Comparison of ENCODE assay signal across 19 cellular contexts in genomic region chr1:36579049-36579448, GRCh38.
"Had no signal": no experiment of that assay in that cellular context is flagged by ENCODE, and none has a peak within 500 bp of the region (broad histone marks: within the 10 kb centered on the region; RNA-seq: fewer than 3 reads in every experiment).

No MANE protein-coding gene starts in this region.

- H3K9me3 ChIP-seq: MG63, SJSA1, SK-N-SH had no signal

- DNase-seq: KBM-7, MG63, NCI-H1092, NCI-H1436, NCI-H187, NCI-H2029, NCI-H2081 treated with DMSO at 0.1 percent for 48 hours, NCI-H2171, NCI-H226, NCI-H446, NCI-H510A, NCI-H524 treated with DMSO at 0.1 percent for 48 hours, NCI-H69, NCI-H774, Right ventricle myocardium superior, RPMI8226, SIG-M5, SK-N-SH had no signal

- H3K27ac ChIP-seq: SJSA1 had no signal

- H3K36me3 ChIP-seq: MG63, SJSA1 had no signal

- H3K27me3 ChIP-seq: MG63 had no signal

- H3K4me1 ChIP-seq: SJSA1 had no signal

- H3K4me3 ChIP-seq: MG63, SJSA1 had no signal
